Comparison of ENCODE assay signal across 1 cellular context in the genomic region with DNA sequence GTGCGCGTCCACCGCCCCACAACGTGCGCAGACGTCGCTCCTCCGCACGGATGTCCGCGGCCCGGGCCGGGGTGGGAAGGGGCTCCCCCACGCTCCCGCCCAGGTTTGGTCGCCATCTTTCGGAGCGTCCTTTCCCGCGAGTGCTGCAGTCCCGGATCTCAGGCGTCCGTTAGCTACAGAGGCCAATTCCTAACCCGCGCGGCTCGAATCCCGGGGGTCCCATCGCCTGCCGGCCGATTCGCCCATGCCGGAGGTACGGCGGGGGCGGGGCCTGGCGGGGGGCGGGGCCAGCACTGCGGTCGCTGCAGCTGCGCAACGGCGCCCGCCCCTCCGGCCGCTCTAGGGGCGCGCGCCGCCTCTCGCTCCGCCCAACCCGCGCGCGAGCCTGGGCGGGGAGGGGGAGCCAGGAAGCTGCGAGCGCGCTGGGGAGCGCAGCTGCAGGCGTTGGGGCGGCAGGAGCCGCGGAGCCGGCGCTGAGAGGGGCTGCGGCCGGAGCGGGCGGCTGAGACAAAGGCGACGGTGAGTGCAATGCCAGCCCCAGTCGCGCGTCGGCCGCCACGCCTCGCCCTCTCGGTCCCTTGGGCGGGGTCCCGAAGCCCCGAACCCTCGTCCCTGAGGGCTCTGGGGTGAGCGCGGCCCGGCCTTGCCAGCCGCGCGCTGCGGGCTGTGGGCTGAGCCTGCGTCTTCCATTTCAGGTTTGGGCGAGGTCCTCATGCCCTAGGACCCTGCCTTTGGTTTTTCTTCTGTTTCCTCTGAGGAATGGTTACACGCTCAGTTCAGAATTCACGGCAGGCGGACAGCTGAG.
TF ChIP-seq lines count a peak whose summit lies in the region.

A gene with protein sequence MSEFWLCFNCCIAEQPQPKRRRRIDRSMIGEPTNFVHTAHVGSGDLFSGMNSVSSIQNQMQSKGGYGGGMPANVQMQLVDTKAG (plus strand): TSS at position 406 of the 805 bp plus-strand sequence. CDS start 95,441 bp downstream, outside the sequence.

TF ChIP-seq in HepG2, 621 proteins besides CTCF, POLR2A, EP300 and RAD21 (continued from another document and continues in another):
- TF ChIP-seq, protein P1, sequence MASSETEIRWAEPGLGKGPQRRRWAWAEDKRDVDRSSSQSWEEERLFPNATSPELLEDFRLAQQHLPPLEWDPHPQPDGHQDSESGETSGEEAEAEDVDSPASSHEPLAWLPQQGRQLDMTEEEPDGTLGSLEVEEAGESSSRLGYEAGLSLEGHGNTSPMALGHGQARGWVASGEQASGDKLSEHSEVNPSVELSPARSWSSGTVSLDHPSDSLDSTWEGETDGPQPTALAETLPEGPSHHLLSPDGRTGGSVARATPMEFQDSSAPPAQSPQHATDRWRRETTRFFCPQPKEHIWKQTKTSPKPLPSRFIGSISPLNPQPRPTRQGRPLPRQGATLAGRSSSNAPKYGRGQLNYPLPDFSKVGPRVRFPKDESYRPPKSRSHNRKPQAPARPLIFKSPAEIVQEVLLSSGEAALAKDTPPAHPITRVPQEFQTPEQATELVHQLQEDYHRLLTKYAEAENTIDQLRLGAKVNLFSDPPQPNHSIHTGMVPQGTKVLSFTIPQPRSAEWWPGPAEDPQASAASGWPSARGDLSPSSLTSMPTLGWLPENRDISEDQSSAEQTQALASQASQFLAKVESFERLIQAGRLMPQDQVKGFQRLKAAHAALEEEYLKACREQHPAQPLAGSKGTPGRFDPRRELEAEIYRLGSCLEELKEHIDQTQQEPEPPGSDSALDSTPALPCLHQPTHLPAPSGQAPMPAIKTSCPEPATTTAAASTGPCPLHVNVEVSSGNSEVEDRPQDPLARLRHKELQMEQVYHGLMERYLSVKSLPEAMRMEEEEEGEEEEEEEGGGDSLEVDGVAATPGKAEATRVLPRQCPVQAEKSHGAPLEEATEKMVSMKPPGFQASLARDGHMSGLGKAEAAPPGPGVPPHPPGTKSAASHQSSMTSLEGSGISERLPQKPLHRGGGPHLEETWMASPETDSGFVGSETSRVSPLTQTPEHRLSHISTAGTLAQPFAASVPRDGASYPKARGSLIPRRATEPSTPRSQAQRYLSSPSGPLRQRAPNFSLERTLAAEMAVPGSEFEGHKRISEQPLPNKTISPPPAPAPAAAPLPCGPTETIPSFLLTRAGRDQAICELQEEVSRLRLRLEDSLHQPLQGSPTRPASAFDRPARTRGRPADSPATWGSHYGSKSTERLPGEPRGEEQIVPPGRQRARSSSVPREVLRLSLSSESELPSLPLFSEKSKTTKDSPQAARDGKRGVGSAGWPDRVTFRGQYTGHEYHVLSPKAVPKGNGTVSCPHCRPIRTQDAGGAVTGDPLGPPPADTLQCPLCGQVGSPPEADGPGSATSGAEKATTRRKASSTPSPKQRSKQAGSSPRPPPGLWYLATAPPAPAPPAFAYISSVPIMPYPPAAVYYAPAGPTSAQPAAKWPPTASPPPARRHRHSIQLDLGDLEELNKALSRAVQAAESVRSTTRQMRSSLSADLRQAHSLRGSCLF (CRISPR knock-in tag; IDR thresholded peaks at IDR 0.05; ENCODE audit: borderline replicate concordance) = no peak
- TF ChIP-seq SUZ12 (IDR thresholded peaks at IDR 0.05; ENCODE audit: low read depth, low read length) (no peak), ZNF747 (CRISPR knock-in tag; IDR thresholded peaks at IDR 0.05; ENCODE audit: borderline replicate concordance) (peak; percentile 68; the same call in 1 of the 2 replicates), KMT2A (CRISPR knock-in tag; IDR thresholded peaks at IDR 0.05) (peak; percentile 82; the same call in 1 of the 2 replicates), TEAD2 (CRISPR knock-in tag; IDR thresholded peaks at IDR 0.05) (0 out of 2 replicates have a peak, but pooled peaks have one; percentile 6), TCF12 (IDR thresholded peaks at IDR 0.05) (no peak), TCF12 (CRISPR knock-in tag; IDR thresholded peaks at IDR 0.05) (peak; percentile 70; the same call in 1 of the 2 replicates), MAFG (CRISPR knock-in tag; IDR thresholded peaks at IDR 0.05) (no peak), ZBTB38 (CRISPR knock-in tag; IDR thresholded peaks at IDR 0.05) (peak; percentile 28; the same call in 1 of the 2 replicates), AGO2 (optimal IDR thresholded peaks at IDR 0.05; ENCODE audit: low read depth, low read length) (peak; percentile 68), LCORL (IDR thresholded peaks at IDR 0.05) (no peak), LCORL (CRISPR knock-in tag; IDR thresholded peaks at IDR 0.05) (peak; percentile 50; the same call in 1 of the 2 replicates), KMT2B (CRISPR knock-in tag; IDR thresholded peaks at IDR 0.05) (peak; percentile 77; the same call in 1 of the 2 replicates), ARNT2 (CRISPR knock-in tag; IDR thresholded peaks at IDR 0.05; ENCODE audit: low read depth) (peak; percentile 87), MED1 (CRISPR knock-in tag; IDR thresholded peaks at IDR 0.05) (peak; percentile 69), HNRNPLL (IDR thresholded peaks at IDR 0.05; ENCODE audit: low read depth, low read length, poor library complexity, severe bottlenecking) (peak; percentile 81), REL (CRISPR knock-in tag; conservative IDR thresholded peaks at IDR 0.05) (no peak), ASH2L (IDR thresholded peaks at IDR 0.05; ENCODE audit: insufficient read length, low read depth, low read length) (peak; percentile 77), ZBTB3 (CRISPR knock-in tag; IDR thresholded peaks at IDR 0.05; ENCODE audit: borderline replicate concordance, low read depth) (0 out of 2 replicates have a peak, but pooled peaks have one; percentile 29), STAG1 (CRISPR knock-in tag; IDR thresholded peaks at IDR 0.05) (peak; percentile 4; the same call in 1 of the 2 replicates), PHF8 (CRISPR knock-in tag; IDR thresholded peaks at IDR 0.05) (peak; percentile 87), ZFP82 (CRISPR knock-in tag; IDR thresholded peaks at IDR 0.05; ENCODE audit: borderline replicate concordance) (peak; percentile 85; the same call in 1 of the 2 replicates), ZNF776 (CRISPR knock-in tag; IDR thresholded peaks at IDR 0.05) (peak; percentile 78)
- TF ChIP-seq, protein P2, sequence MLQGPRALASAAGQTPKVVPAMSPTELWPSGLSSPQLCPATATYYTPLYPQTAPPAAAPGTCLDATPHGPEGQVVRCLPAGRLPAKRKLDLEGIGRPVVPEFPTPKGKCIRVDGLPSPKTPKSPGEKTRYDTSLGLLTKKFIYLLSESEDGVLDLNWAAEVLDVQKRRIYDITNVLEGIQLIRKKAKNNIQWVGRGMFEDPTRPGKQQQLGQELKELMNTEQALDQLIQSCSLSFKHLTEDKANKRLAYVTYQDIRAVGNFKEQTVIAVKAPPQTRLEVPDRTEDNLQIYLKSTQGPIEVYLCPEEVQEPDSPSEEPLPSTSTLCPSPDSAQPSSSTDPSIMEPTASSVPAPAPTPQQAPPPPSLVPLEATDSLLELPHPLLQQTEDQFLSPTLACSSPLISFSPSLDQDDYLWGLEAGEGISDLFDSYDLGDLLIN (CRISPR knock-in tag; IDR thresholded peaks at IDR 0.05; ENCODE audit: borderline replicate concordance) = 0 out of 2 replicates have a peak, but pooled peaks have one; percentile 25
- TF ChIP-seq, protein P3, sequence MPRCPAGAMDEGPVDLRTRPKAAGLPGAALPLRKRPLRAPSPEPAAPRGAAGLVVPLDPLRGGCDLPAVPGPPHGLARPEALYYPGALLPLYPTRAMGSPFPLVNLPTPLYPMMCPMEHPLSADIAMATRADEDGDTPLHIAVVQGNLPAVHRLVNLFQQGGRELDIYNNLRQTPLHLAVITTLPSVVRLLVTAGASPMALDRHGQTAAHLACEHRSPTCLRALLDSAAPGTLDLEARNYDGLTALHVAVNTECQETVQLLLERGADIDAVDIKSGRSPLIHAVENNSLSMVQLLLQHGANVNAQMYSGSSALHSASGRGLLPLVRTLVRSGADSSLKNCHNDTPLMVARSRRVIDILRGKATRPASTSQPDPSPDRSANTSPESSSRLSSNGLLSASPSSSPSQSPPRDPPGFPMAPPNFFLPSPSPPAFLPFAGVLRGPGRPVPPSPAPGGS (CRISPR knock-in tag; IDR thresholded peaks at IDR 0.05) = peak; percentile 59
- TF ChIP-seq, protein P4, sequence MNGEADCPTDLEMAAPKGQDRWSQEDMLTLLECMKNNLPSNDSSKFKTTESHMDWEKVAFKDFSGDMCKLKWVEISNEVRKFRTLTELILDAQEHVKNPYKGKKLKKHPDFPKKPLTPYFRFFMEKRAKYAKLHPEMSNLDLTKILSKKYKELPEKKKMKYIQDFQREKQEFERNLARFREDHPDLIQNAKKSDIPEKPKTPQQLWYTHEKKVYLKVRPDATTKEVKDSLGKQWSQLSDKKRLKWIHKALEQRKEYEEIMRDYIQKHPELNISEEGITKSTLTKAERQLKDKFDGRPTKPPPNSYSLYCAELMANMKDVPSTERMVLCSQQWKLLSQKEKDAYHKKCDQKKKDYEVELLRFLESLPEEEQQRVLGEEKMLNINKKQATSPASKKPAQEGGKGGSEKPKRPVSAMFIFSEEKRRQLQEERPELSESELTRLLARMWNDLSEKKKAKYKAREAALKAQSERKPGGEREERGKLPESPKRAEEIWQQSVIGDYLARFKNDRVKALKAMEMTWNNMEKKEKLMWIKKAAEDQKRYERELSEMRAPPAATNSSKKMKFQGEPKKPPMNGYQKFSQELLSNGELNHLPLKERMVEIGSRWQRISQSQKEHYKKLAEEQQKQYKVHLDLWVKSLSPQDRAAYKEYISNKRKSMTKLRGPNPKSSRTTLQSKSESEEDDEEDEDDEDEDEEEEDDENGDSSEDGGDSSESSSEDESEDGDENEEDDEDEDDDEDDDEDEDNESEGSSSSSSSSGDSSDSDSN (CRISPR knock-in tag; IDR thresholded peaks at IDR 0.05) = peak; percentile 88; the same call in 1 of the 2 replicates
- TF ChIP-seq, protein P5, sequence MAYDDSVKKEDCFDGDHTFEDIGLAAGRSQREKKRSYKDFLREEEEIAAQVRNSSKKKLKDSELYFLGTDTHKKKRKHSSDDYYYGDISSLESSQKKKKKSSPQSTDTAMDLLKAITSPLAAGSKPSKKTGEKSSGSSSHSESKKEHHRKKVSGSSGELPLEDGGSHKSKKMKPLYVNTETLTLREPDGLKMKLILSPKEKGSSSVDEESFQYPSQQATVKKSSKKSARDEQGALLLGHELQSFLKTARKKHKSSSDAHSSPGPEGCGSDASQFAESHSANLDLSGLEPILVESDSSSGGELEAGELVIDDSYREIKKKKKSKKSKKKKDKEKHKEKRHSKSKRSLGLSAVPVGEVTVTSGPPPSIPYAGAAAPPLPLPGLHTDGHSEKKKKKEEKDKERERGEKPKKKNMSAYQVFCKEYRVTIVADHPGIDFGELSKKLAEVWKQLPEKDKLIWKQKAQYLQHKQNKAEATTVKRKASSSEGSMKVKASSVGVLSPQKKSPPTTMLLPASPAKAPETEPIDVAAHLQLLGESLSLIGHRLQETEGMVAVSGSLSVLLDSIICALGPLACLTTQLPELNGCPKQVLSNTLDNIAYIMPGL (CRISPR knock-in tag; IDR thresholded peaks at IDR 0.05; ENCODE audit: borderline replicate concordance in 1 of 2, low read depth in 1 of 2) = peak in 1 of 2 experiments; percentile 83; a peak in 2 of 4 replicates
- TF ChIP-seq, protein P6, sequence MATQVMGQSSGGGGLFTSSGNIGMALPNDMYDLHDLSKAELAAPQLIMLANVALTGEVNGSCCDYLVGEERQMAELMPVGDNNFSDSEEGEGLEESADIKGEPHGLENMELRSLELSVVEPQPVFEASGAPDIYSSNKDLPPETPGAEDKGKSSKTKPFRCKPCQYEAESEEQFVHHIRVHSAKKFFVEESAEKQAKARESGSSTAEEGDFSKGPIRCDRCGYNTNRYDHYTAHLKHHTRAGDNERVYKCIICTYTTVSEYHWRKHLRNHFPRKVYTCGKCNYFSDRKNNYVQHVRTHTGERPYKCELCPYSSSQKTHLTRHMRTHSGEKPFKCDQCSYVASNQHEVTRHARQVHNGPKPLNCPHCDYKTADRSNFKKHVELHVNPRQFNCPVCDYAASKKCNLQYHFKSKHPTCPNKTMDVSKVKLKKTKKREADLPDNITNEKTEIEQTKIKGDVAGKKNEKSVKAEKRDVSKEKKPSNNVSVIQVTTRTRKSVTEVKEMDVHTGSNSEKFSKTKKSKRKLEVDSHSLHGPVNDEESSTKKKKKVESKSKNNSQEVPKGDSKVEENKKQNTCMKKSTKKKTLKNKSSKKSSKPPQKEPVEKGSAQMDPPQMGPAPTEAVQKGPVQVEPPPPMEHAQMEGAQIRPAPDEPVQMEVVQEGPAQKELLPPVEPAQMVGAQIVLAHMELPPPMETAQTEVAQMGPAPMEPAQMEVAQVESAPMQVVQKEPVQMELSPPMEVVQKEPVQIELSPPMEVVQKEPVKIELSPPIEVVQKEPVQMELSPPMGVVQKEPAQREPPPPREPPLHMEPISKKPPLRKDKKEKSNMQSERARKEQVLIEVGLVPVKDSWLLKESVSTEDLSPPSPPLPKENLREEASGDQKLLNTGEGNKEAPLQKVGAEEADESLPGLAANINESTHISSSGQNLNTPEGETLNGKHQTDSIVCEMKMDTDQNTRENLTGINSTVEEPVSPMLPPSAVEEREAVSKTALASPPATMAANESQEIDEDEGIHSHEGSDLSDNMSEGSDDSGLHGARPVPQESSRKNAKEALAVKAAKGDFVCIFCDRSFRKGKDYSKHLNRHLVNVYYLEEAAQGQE (IDR thresholded peaks at IDR 0.05; ENCODE audit: borderline replicate concordance in 1 of 2, low read depth in 1 of 2, low read length in 2 of 2) = peak in 1 of 2 experiments; percentile 14; a peak in 1 of 4 replicates
- TF ChIP-seq, protein P7, sequence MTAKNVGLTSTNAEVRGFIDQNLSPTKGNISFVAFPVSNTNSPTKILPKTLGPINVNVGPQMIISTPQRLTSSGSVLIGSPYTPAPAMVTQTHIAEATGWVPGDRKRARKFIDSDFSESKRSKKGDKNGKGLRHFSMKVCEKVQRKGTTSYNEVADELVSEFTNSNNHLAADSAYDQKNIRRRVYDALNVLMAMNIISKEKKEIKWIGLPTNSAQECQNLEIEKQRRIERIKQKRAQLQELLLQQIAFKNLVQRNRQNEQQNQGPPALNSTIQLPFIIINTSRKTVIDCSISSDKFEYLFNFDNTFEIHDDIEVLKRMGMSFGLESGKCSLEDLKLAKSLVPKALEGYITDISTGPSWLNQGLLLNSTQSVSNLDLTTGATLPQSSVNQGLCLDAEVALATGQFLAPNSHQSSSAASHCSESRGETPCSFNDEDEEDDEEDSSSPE (CRISPR knock-in tag; IDR thresholded peaks at IDR 0.05) = peak; percentile 67
- TF ChIP-seq, protein P8, sequence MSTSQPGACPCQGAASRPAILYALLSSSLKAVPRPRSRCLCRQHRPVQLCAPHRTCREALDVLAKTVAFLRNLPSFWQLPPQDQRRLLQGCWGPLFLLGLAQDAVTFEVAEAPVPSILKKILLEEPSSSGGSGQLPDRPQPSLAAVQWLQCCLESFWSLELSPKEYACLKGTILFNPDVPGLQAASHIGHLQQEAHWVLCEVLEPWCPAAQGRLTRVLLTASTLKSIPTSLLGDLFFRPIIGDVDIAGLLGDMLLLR (CRISPR knock-in tag; IDR thresholded peaks at IDR 0.05) = peak; percentile 58; the same call in 1 of the 2 replicates
